ENCODE assay signal across 2 cellular contexts in genomic region chr16:81174644-81175324, GRCh38.
A peak's percentile ranks its signal among the peaks of the same experiment; 100 is the strongest.
TF ChIP-seq lines count a peak whose summit lies in the region.

No MANE protein-coding gene starts in this region.

TF ChIP-seq in K562, 482 proteins besides CTCF, POLR2A, EP300 and RAD21 (continued from another document):
- no peak for TF ChIP-seq ZNF655 (CRISPR knock-in tag; IDR thresholded peaks at IDR 0.05)
- TF ChIP-seq ZNF668 (CRISPR knock-in tag; IDR thresholded peaks at IDR 0.05), result no peak
- no peak for TF ChIP-seq HMGN3 (IDR thresholded peaks at IDR 0.05; ENCODE audit: borderline replicate concordance, extremely low read depth, insufficient read length, low read depth, low read length)
- no peak for TF ChIP-seq NFYB (IDR thresholded peaks at IDR 0.05; ENCODE audit: extremely low read depth, insufficient read length)
- no peak for TF ChIP-seq ZNF75A (CRISPR knock-in tag; IDR thresholded peaks at IDR 0.05)
- TF ChIP-seq TRIM24 (IDR thresholded peaks at IDR 0.05), result no peak
- no peak for TF ChIP-seq CHD2 (IDR thresholded peaks at IDR 0.05; ENCODE audit: low read depth, low read length)

TF ChIP-seq in HepG2, 621 proteins besides CTCF, POLR2A, EP300 and RAD21 (continued from another document):
- TF ChIP-seq ARNTL (CRISPR knock-in tag; IDR thresholded peaks at IDR 0.05), result no peak
- TF ChIP-seq ZNF687 (CRISPR knock-in tag; IDR thresholded peaks at IDR 0.05), result peak; percentile 39; the same call in 1 of the 2 replicates
- TF ChIP-seq FOXP1 (IDR thresholded peaks at IDR 0.05), result no peak
- no peak for TF ChIP-seq FOXP1 (CRISPR knock-in tag; IDR thresholded peaks at IDR 0.05)
- TF ChIP-seq IRF2 (CRISPR knock-in tag; IDR thresholded peaks at IDR 0.05), result 0 out of 2 replicates have a peak, but pooled peaks have one; percentile 22
- peak; percentile 40; the same call in 1 of the 2 replicates for TF ChIP-seq PATZ1 (CRISPR knock-in tag; IDR thresholded peaks at IDR 0.05)
- 0 out of 2 replicates have a peak, but pooled peaks have one; percentile 16 for TF ChIP-seq ZNF296 (CRISPR knock-in tag; conservative IDR thresholded peaks at IDR 0.05)
